Comparison of ENCODE assay signal across 11 cellular contexts in genomic region chr6:25952535-25952934, GRCh38. TPM values are rescaled to one million over a fixed set of nuclear protein-coding genes. Genes with fewer than 3 reads are reported as not detected.
"Had no signal": no experiment of that assay in that cellular context is flagged by ENCODE, and none has a peak within 500 bp of the region (broad histone marks: within the 10 kb centered on the region; RNA-seq: fewer than 3 reads in every experiment).

No MANE protein-coding gene starts in this region.

- H3K4me2 ChIP-seq: KMS-11 had no signal

- H3K27ac ChIP-seq: HL-60, KMS-11 had no signal

- DNase-seq: GOT3, H7, HFFc6, IMR-90, KBM-7 had no signal

- H3K36me3 ChIP-seq: HAP-1 had no signal

- H3K4me3 ChIP-seq: HAP-1 had no signal

- H3K9me3 ChIP-seq: HAP-1 had no signal

- H3K9ac ChIP-seq: KMS-11 had no signal

- ATAC-seq: HCT116 had no signal

- H3K4me1 ChIP-seq: HAP-1 had no signal

RNA-seq across cellular contexts. Expression of gene SLC17A2, which starts 22.0 kb away (rescaled TPM):
- total RNA-seq: H4, H7, HFFc6, HT1080, IMR-90 had no signal
- polyA plus RNA-seq: IMR-90 had no signal
